8 cellular contexts compared by ENCODE assay signal in genomic region chr22:30969532-30970355, GRCh38. TPM values are rescaled to one million over a fixed set of nuclear protein-coding genes. Genes with fewer than 3 reads are reported as not detected.
DNase-seq lines count a peak whose midpoint lies in the region; ATAC-seq and TF ChIP-seq lines count a peak whose summit lies in the region.

No MANE protein-coding gene starts in this region.

- WGBS in lower leg skin, 2 donors: 8 to 11% methylated on average over 17 to 19 of the region's 49 CpGs

- H3K4me1 Mint-ChIP-seq in CD4-positive, alpha-beta memory T cell: peaks cover 30 to 63% (median 49%) of the 10 kb centered on the region in 4 donors
- H3K4me1 Mint-ChIP-seq in T-helper 17 cell: peaks cover 20% of the 10 kb centered on the region

- H3K4me1 ChIP-seq in CD4-positive, alpha-beta memory T cell (ENCODE audit: insufficient read depth, low read length): peaks cover 39% of the 10 kb centered on the region

- intact Hi-C loops in CD4-positive, alpha-beta memory T cell (cut with micrococcal nuclease): loop anchor here (1.0 to 2.0 kb wide), 6 partner anchors 26 to 377 kb away; partner anchors contain the start of genes LIMK2, SLC35E4 and SMTN
- intact Hi-C loops in lower leg skin (cut with DNase I; ENCODE audit: low total_unique reads): no loop called here

- TF ChIP-seq CTCF in lower leg skin (IDR thresholded peaks at IDR 0.05): no peak

- POLR2A ChIA-PET in CD4-positive, alpha-beta memory T cell (lab: Charles Lee; ENCODE audit: partially characterized antibody): interaction anchor here (0.6 to 7.4 kb wide), 27 partner anchors 12 to 1505 kb away, joined by 3 to 142 read pairs (median 6); partner anchors contain the start of genes FBXO7, PATZ1, PES1 and PIK3IP1

- DNase-seq in CD4-positive, alpha-beta memory T cell: peak in 3 of 5 donors; percentile 41 to 63 (median 49)
- DNase-seq in T-helper 17 cell: peak in 1 of 3 donors; percentile 16
- DNase-seq in lower leg skin (ENCODE audit: low spot score in 2 of 2): peak in 1 of 2 donors; percentile 90
- DNase-seq in stimulated activated CD8-positive, alpha-beta memory T cell treated with anti-CD3 and anti-CD28 coated beads, Interleukin-7, amount 100 ng/mL, for 48 hours (ENCODE audit: extremely low read depth in 1 of 2, low read depth in 1 of 2): peak; percentile 2 to 10
- no peak for DNase-seq in NCI-H1417 (lab: John Stamatoyannopoulos, UW)

- CTCF ChIA-PET in CD4-positive, alpha-beta memory T cell (lab: Charles Lee; ENCODE audit: partially characterized antibody): interaction anchor here (1.0 to 3.6 kb wide), 11 partner anchors 9 to 116 kb away, joined by 3 to 35 read pairs (median 4); no protein-coding TSS in a partner anchor

- TF ChIP-seq POLR2A in lower leg skin (IDR thresholded peaks at IDR 0.05): no peak

- peaks cover 5 to 31% of the 10 kb centered on the region in 2 donors for H3K9me3 ChIP-seq in CD4-positive, alpha-beta memory T cell (ENCODE audit: control insufficient read depth in 1 of 2, low read length in 2 of 2)
- H3K9me3 ChIP-seq in T-helper 17 cell (ENCODE audit: control insufficient read depth, low read length, poor library complexity, severe bottlenecking): peaks cover 31% of the 10 kb centered on the region

- H3K27ac Mint-ChIP-seq in CD4-positive, alpha-beta memory T cell: peak overlapping the region; percentile 82 to 97 (median 91)
- peak overlapping the region; percentile 85 for H3K27ac Mint-ChIP-seq in T-helper 17 cell

- H3K9me3 Mint-ChIP-seq in CD4-positive, alpha-beta memory T cell: peaks cover 9 to 60% (median 45%) of the 10 kb centered on the region in 8 donors

- peaks cover 57 to 62% of the 10 kb centered on the region in 2 donors for H3K36me3 Mint-ChIP-seq in CD4-positive, alpha-beta memory T cell
- H3K36me3 Mint-ChIP-seq in T-helper 17 cell (ENCODE audit: low read depth): peaks cover 8% of the 10 kb centered on the region

- H3K27me3 ChIP-seq in CD4-positive, alpha-beta memory T cell (ENCODE audit: insufficient read depth, low read length): no peaks in the 10 kb centered on the region

- peak overlapping the region; percentile 90 for H3K27ac ChIP-seq in CD4-positive, alpha-beta memory T cell (ENCODE audit: low read depth, low read length)
- peak overlapping the region; percentile 66 for H3K27ac ChIP-seq in cingulate gyrus (ENCODE audit: low read depth, low read length)

- H3K36me3 ChIP-seq in CD4-positive, alpha-beta memory T cell (ENCODE audit: insufficient read depth, low read length): peaks cover 26% of the 10 kb centered on the region

- no peaks in the 10 kb centered on the region for H3K27me3 Mint-ChIP-seq in CD4-positive, alpha-beta memory T cell
- H3K27me3 Mint-ChIP-seq in T-helper 17 cell: no peaks in the 10 kb centered on the region

- ATAC-seq in GM19395 (IDR thresholded peaks at IDR 0.05; ENCODE audit: unreplicated experiment): peak; percentile 20
- ATAC-seq in HG03520 (IDR thresholded peaks at IDR 0.05; ENCODE audit: unreplicated experiment): peak; percentile 35
- ATAC-seq in T-helper 17 cell: peak; percentile 3

- peak overlapping the region; percentile 88 to 96 (median 92) for H3K4me3 Mint-ChIP-seq in CD4-positive, alpha-beta memory T cell
- H3K4me3 Mint-ChIP-seq in T-helper 17 cell: peak overlapping the region; percentile 94

- H3K4me3 ChIP-seq in CD4-positive, alpha-beta memory T cell (ENCODE audit: low read length in 2 of 2): peak overlapping the region; percentile 68 to 80
- peak overlapping the region; percentile 97 for H3K4me3 ChIP-seq in lower leg skin (ENCODE audit: low read depth, poor library complexity, severe bottlenecking)

RNA-seq across cellular contexts. Expression of gene TUG1, which starts 0.7 kb away (rescaled TPM):
- 100 to 1,000 TPM; 129 to 132 TPM for total RNA-seq in CD4-positive, alpha-beta memory T cell
- polyA plus RNA-seq in CD4-positive, alpha-beta memory T cell: 10 to 100 TPM; 12.3 to 20.6 TPM
- total RNA-seq in T-helper 17 cell: 10 to 100 TPM; 78.9 to 82.9 TPM
- total RNA-seq in lower leg skin: 10 to 100 TPM; 43.8 to 63.0 (median 50.9) TPM

RNA-seq across cellular contexts. Expression of gene MORC2, which starts 1.2 kb away (rescaled TPM):
- total RNA-seq in CD4-positive, alpha-beta memory T cell: 10 to 100 TPM; 43.8 to 46.3 TPM
- 10 to 100 TPM in 1 of 2 donors, 1 to 10 TPM in 1; 9.5 to 22.8 TPM for polyA plus RNA-seq in CD4-positive, alpha-beta memory T cell
- total RNA-seq in T-helper 17 cell: 10 to 100 TPM; 28.9 to 35.9 TPM
- 10 to 100 TPM; 16.2 to 34.7 (median 21.4) TPM for total RNA-seq in lower leg skin

Comparison
In these comparisons a context has a peak if more than half of its experiments do, and no peak if none do; other contexts are left out.
1. DNase-seq: peak in CD4-positive, alpha-beta memory T cell (3 of 5) and stimulated activated CD8-positive, alpha-beta memory T cell treated with anti-CD3 and anti-CD28 coated beads, Interleukin-7, amount 100 ng/mL, for 48 hours (2 of 2); none in NCI-H1417 (0 of 3).
2. Peak in every context shown above with its lines, with median percentiles within 50 percentile points of each other: ATAC-seq.